In the genomic region with DNA sequence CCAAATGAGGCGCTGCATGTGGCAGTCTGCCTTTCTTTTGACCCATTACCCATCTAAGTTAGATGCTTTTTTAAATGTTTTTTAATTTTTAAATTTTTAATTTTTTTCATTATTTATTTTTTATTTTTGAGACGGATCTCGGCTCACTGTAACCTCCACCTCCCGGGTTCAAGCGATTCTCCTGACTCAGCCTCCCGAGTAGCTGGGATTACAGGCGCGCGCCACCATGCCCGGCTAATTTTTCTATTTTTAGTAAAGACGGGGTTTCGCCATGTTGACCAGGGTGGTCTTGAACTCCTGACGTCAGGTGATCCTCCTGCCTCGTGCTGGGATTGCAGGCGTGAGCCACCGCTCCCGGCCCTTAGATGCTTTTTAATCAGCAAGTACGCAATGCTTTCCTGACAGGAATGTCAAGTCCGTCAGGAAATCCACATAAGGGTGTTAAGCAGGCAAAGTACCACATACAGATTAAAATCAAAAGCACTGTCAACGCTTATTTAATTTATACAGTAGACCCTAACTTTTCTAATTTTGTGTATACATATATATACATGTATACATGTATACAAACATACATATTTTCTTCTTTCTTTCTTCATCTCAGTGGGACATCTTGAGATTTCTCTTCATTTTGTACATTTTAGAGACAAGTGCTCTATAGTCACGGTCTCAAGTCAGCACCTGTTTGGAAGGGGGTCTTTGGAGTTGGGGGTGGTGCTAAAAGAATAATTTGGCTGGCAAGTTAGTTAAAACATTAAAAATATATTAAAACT, we compare ENCODE assay signal across 8 cellular contexts. TPM values are rescaled to one million over a fixed set of nuclear protein-coding genes. Genes with fewer than 3 reads are reported as not detected.
DNase-seq lines count a peak whose midpoint lies in the region; ATAC-seq and TF ChIP-seq lines count a peak whose summit lies in the region.

No MANE protein-coding gene starts in this region.

- H2BK120ac ChIP-seq in H9 (ENCODE audit: low read depth, low read length, poor library complexity, severe bottlenecking), result no peak overlapping the region

- H3K36me3 Mint-ChIP-seq in H9 (ENCODE audit: insufficient read depth in 1 of 3, low read depth in 3 of 3), result peaks cover 11 to 16% (median 12%) of the 10 kb centered on the region in 3 experiments

- H3K56ac ChIP-seq in H9 (ENCODE audit: insufficient read length, low read depth, low read length), result no peak overlapping the region

- H3K9ac ChIP-seq in H9 (ENCODE audit: extremely low read depth, insufficient read length, low read length), result no peak overlapping the region
- peak overlapping the region; percentile 10; the same call in 1 of the 2 replicates for H3K9ac ChIP-seq in OCI-LY3 (ENCODE audit: low read length)

- H3K79me2 ChIP-seq in H9 (ENCODE audit: insufficient read depth, low read length), result no peaks in the 10 kb centered on the region
- no peaks in the 10 kb centered on the region for H3K79me2 ChIP-seq in OCI-LY3 (ENCODE audit: low read length)

- H4K20me1 ChIP-seq in H9 (ENCODE audit: control insufficient read depth, insufficient read depth, insufficient read length), result no peaks in the 10 kb centered on the region
- H4K20me1 ChIP-seq in OCI-LY3 (ENCODE audit: insufficient read depth, low read length), result no peaks in the 10 kb centered on the region

- peak overlapping the region; percentile 96 to 97 for H3K4me3 Mint-ChIP-seq in H9

- H4K8ac ChIP-seq in H9 (replicated peaks; ENCODE audit: insufficient read length, low read depth, low read length), result no peak overlapping the region

- no peak overlapping the region for H2BK20ac ChIP-seq in H9 (ENCODE audit: low read depth, low read length, poor library complexity, severe bottlenecking)

- H3K23ac ChIP-seq in H9 (ENCODE audit: insufficient read length, low read depth, low read length), result no peak overlapping the region

- H2BK5ac ChIP-seq in H9 (ENCODE audit: insufficient read length, low read length), result no peak overlapping the region

- no CpG with 5 or more reads among the region's 21 CpGs for WGBS in H9 (ENCODE audit: extremely low coverage, insufficient read length, low lambda C conversion rate)
- WGBS in prostate gland, result 24% methylated on average over 21 of the region's 21 CpGs

- H4K91ac ChIP-seq in H9 (ENCODE audit: insufficient read length, low read depth, low read length), result no peak overlapping the region

- H3K4me3 ChIP-seq in OCI-LY3 (ENCODE audit: low read length), result peak overlapping the region; percentile 66
- H3K4me3 ChIP-seq in prostate gland, result no peak overlapping the region

- H3K9me3 ChIP-seq in H9 (ENCODE audit: control insufficient read depth, low read depth, low read length), result no peaks in the 10 kb centered on the region
- no peaks in the 10 kb centered on the region for H3K9me3 ChIP-seq in OCI-LY3 (ENCODE audit: insufficient read depth, low read length)
- H3K9me3 ChIP-seq in prostate gland, result no peaks in the 10 kb centered on the region

- TF ChIP-seq POLR2A in prostate gland (IDR thresholded peaks at IDR 0.05), result no peak

- H3K14ac ChIP-seq in H9 (ENCODE audit: insufficient read depth, low read length), result no peak overlapping the region

- H2BK12ac ChIP-seq in H9 (ENCODE audit: insufficient read length, low read depth, low read length), result no peak overlapping the region

- no peak overlapping the region for H3K27ac Mint-ChIP-seq in H9

- H3K23me2 ChIP-seq in H9 (ENCODE audit: insufficient read length, low read depth, low read length, poor library complexity, severe bottlenecking), result peaks cover 10% of the 10 kb centered on the region

- H3K27me3 ChIP-seq in H9 (ENCODE audit: insufficient read depth, low read length) (no peaks in the 10 kb centered on the region), OCI-LY3 (ENCODE audit: low read depth, low read length) (no peaks in the 10 kb centered on the region), prostate gland (replicated peaks; ENCODE audit: insufficient read depth) (no peaks in the 10 kb centered on the region)

- peaks cover 3 to 4% of the 10 kb centered on the region in 2 experiments; a peak in 2 of 5 replicates for H3K9me3 Mint-ChIP-seq in H9

- H3T11ph ChIP-seq in H9 (ENCODE audit: low read length), result no peak overlapping the region

- no peak overlapping the region for H2AK5ac ChIP-seq in H9 (ENCODE audit: insufficient read length, low read length)

- no peak overlapping the region for H2AFZ ChIP-seq in H9 (ENCODE audit: low read length)
- no peak overlapping the region for H2AFZ ChIP-seq in OCI-LY3 (ENCODE audit: low read depth, low read length)

- intact Hi-C loops in prostate gland (cut with DNase I), result no loop called here

- peak overlapping the region; percentile 28 for H3K4me2 ChIP-seq in H9 (ENCODE audit: insufficient read depth, insufficient read length, low read length)
- H3K4me2 ChIP-seq in OCI-LY3 (ENCODE audit: low read length), result peak overlapping the region; percentile 76

- no peak overlapping the region for H3K27ac ChIP-seq in H9 (ENCODE audit: insufficient read length, low read depth, low read length)
- no peak overlapping the region for H3K27ac ChIP-seq in OCI-LY3 (ENCODE audit: low read length)
- peak overlapping the region; percentile 36 to 87 for H3K27ac ChIP-seq in prostate gland

- peaks cover 10 to 13% of the 10 kb centered on the region in 2 experiments for H3K4me1 Mint-ChIP-seq in H9

- H3K27me3 Mint-ChIP-seq in H9 (ENCODE audit: low read depth), result peaks cover 6% of the 10 kb centered on the region

- H3K36me3 ChIP-seq in OCI-LY3 (replicated peaks; ENCODE audit: low read depth, low read length), result no peaks in the 10 kb centered on the region
- H3K36me3 ChIP-seq in prostate gland, result no peaks in the 10 kb centered on the region

- no peak overlapping the region for H2BK15ac ChIP-seq in H9 (ENCODE audit: low read depth, low read length)

- no peak overlapping the region for H3K18ac ChIP-seq in H9 (ENCODE audit: insufficient read length, low read depth, low read length)

- no peak overlapping the region for H3K4ac ChIP-seq in H9 (ENCODE audit: low read depth, low read length)

- H3K79me1 ChIP-seq in H9 (ENCODE audit: insufficient read depth, low read depth, low read length, poor library complexity, severe bottlenecking), result no peaks in the 10 kb centered on the region

- no peak overlapping the region for H4K5ac ChIP-seq in H9 (ENCODE audit: insufficient read length, low read depth, low read length)

- ATAC-seq in GM18520 (IDR thresholded peaks at IDR 0.05; ENCODE audit: unreplicated experiment), result no peak

- peak; percentile 75 for DNase-seq in A172 (ENCODE audit: low spot score)
- DNase-seq in H9, result peak; percentile 74
- peak; percentile 7 for DNase-seq in activated gamma-delta T cell treated with anti-CD3 and anti-CD28 coated beads, Interleukin-2, amount 50 U/mL, for 16 hours (ENCODE audit: low read depth)
- peak; percentile 77 for DNase-seq in globus pallidus (ENCODE audit: low spot score)
- DNase-seq in prostate gland (ENCODE audit: low spot score), result peak; percentile 45
- no peak for DNase-seq in NOMO-1 (lab: John Stamatoyannopoulos, UW; ENCODE audit: unreplicated experiment in 2 of 2)

- H3K4me1 ChIP-seq in H9 (ENCODE audit: insufficient read depth, low read length) (no peaks in the 10 kb centered on the region), OCI-LY3 (ENCODE audit: low read length) (peaks cover 10% of the 10 kb centered on the region; the same call in 1 of the 2 replicates), prostate gland (replicated peaks) (no peaks in the 10 kb centered on the region)

- TF ChIP-seq CTCF in H9 (conservative IDR thresholded peaks at IDR 0.05), result no peak
- no peak for TF ChIP-seq CTCF in OCI-LY3 (IDR thresholded peaks at IDR 0.05; ENCODE audit: low read depth, low read length)
- TF ChIP-seq CTCF in prostate gland (IDR thresholded peaks at IDR 0.05), result no peak

RNA-seq across cellular contexts. Expression of a gene that starts 1.0 kb away (rescaled TPM):
- 14.9 and 15.7 TPM in 2 replicates for total RNA-seq in A172 (2014; rRNA removed; shearing (Covaris generic))
- total RNA-seq in H9 (2021) (28.9 and 32.1 TPM in 2 replicates), prostate gland (10 to 100 TPM; 62.2 to 96.7 TPM)

Comparison
In these comparisons a context has a peak if more than half of its experiments do, and no peak if none do; other contexts are left out.
1. DNase-seq: peak in A172 (single experiment), H9 (single experiment), activated gamma-delta T cell treated with anti-CD3 and anti-CD28 coated beads, Interleukin-2, amount 50 U/mL, for 16 hours (single experiment), globus pallidus (single experiment) and prostate gland (single experiment); none in NOMO-1 (0 of 2).
2. H3K27ac ChIP-seq: peak in prostate gland (2 of 2); none in H9 (single experiment) and OCI-LY3 (single experiment).